10 cellular contexts compared by ENCODE assay signal in the genomic region with DNA sequence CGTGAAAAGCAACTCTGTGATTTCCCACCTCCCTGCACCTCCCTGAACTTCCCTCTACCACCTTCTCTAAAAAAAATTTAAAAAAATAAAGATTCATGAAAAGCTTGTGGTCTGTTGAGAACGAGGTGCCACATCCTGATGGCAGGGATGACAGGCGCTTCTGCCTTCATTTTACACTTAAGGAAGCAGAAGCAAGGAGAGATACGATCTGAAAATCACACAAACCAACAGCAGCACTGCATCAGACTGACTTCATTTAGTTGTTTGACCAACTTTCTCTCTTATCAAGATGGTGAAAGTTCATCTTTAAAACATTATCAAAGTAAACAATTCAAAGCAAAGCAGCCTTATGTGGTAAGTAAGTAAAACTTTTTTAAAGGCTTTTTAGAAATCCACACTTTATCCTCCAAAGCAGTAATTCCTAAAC. TPM values are rescaled to one million over a fixed set of nuclear protein-coding genes. Genes with fewer than 3 reads are reported as not detected.
DNase-seq lines count a peak whose midpoint lies in the region; ATAC-seq and TF ChIP-seq lines count a peak whose summit lies in the region.
"Had no signal": no experiment of that assay in that cellular context is flagged by ENCODE, and none has a peak within 500 bp of the region (broad histone marks: within the 10 kb centered on the region; RNA-seq: fewer than 3 reads in every experiment).

No MANE protein-coding gene starts in this region.

- TF ChIP-seq CTCF in CD8-positive, alpha-beta T cell (IDR thresholded peaks at IDR 0.05): no peak
- TF ChIP-seq CTCF in lung (IDR thresholded peaks at IDR 0.05; ENCODE audit: control extremely low read depth, extremely low read depth): no peak

- peaks cover 43% of the 10 kb centered on the region for H3K4me1 Mint-ChIP-seq in CD8-positive, alpha-beta T cell (ENCODE audit: low read depth)
- H3K4me1 Mint-ChIP-seq in activated CD4-positive, alpha-beta memory T cell treated with anti-CD3 and anti-CD28 coated beads for 36 hours (ENCODE audit: low read depth): peaks cover 53% of the 10 kb centered on the region

- WGBS in lung, 2 donors: 14 to 37% methylated on average over 4 of the region's 4 CpGs

- POLR2A ChIA-PET in CD8-positive, alpha-beta T cell (lab: Charles Lee): interaction anchor here (1.0 kb wide), 1 partner anchor 15 kb away, joined by 3 read pairs; no protein-coding TSS in a partner anchor
- POLR2A ChIA-PET in activated CD4-positive, alpha-beta memory T cell treated with anti-CD3 and anti-CD28 coated beads for 36 hours (lab: Charles Lee): interaction anchor here (0.7 to 1.8 kb wide), 2 partner anchors 12 to 15 kb away, joined by 3 to 6 read pairs; no protein-coding TSS in a partner anchor

- no peak overlapping the region for H3K4me3 ChIP-seq in CD8-positive, alpha-beta T cell (ENCODE audit: low read depth, low read length)
- no peak overlapping the region for H3K4me3 ChIP-seq in lung

- peak in 2 of 7 experiments; percentile 26 to 55 for DNase-seq in CD8-positive, alpha-beta T cell
- peak; percentile 59 for DNase-seq in activated CD4-positive, alpha-beta memory T cell treated with anti-CD3 and anti-CD28 coated beads for 36 hours
- DNase-seq in lung (ENCODE audit: low spot score): no peak
- no peak for DNase-seq in posterior vena cava (ENCODE audit: low spot score)
- no peak for DNase-seq in NK-92 (lab: John Stamatoyannopoulos, UW; ENCODE audit: unreplicated experiment)
- DNase-seq: DMS153, NCI-H2081 treated with DMSO at 0.1 percent for 48 hours had no signal

- H3K9me3 ChIP-seq in CD8-positive, alpha-beta T cell (ENCODE audit: low read length): no peaks in the 10 kb centered on the region
- peaks cover 0 to 5% of the 10 kb centered on the region in 2 donors for H3K9me3 ChIP-seq in lung (ENCODE audit: control insufficient read depth in 2 of 2, insufficient read depth in 1 of 2, low read length in 1 of 2)

- intact Hi-C loops in CD8-positive, alpha-beta T cell (cut with DNase I, micrococcal nuclease): no loop called here
- intact Hi-C loops in activated CD4-positive, alpha-beta memory T cell treated with anti-CD3 and anti-CD28 coated beads for 36 hours (cut with micrococcal nuclease): loop anchor here (1.0 kb wide), 1 partner anchor 12 kb away; no protein-coding TSS in a partner anchor
- intact Hi-C loops in posterior vena cava (cut with DNase I): no loop called here

- ATAC-seq in CD8-positive, alpha-beta T cell: peak; percentile 89
- peak; percentile 65 for ATAC-seq in HG03103 (IDR thresholded peaks at IDR 0.05; ENCODE audit: low read depth, unreplicated experiment)
- peak; percentile 42 for ATAC-seq in lung (ENCODE audit: insufficient read depth, low FRiP score)
- no peak for ATAC-seq in HG03469 (IDR thresholded peaks at IDR 0.05; ENCODE audit: unreplicated experiment)
- ATAC-seq in GM21447 (IDR thresholded peaks at IDR 0.05; ENCODE audit: unreplicated experiment): no peak

- peaks cover 11% of the 10 kb centered on the region for H3K36me3 Mint-ChIP-seq in CD8-positive, alpha-beta T cell
- peaks cover 10% of the 10 kb centered on the region for H3K36me3 Mint-ChIP-seq in activated CD4-positive, alpha-beta memory T cell treated with anti-CD3 and anti-CD28 coated beads for 36 hours

- H3K9me3 Mint-ChIP-seq in CD8-positive, alpha-beta T cell: no peaks in the 10 kb centered on the region
- peaks cover 5% of the 10 kb centered on the region for H3K9me3 Mint-ChIP-seq in activated CD4-positive, alpha-beta memory T cell treated with anti-CD3 and anti-CD28 coated beads for 36 hours

- peaks cover 14% of the 10 kb centered on the region for H3K4me1 ChIP-seq in CD8-positive, alpha-beta T cell (ENCODE audit: insufficient read depth, low read length)
- peaks cover 11 to 21% of the 10 kb centered on the region in 2 donors for H3K4me1 ChIP-seq in lung (ENCODE audit: control insufficient read depth in 2 of 2, insufficient read depth in 2 of 2, low read length in 2 of 2)

- no peaks in the 10 kb centered on the region for H3K27me3 ChIP-seq in CD8-positive, alpha-beta T cell (ENCODE audit: insufficient read depth, low read length)
- H3K27me3 ChIP-seq in lung (ENCODE audit: control insufficient read depth, insufficient read depth): no peaks in the 10 kb centered on the region

- H3K36me3 ChIP-seq in CD8-positive, alpha-beta T cell (ENCODE audit: insufficient read depth, low read length): no peaks in the 10 kb centered on the region
- H3K36me3 ChIP-seq in lung (ENCODE audit: control insufficient read depth in 2 of 2, insufficient read depth in 2 of 2, low read length in 2 of 2): no peaks in the 10 kb centered on the region

- H3K27ac Mint-ChIP-seq in CD8-positive, alpha-beta T cell: peak overlapping the region; percentile 64
- H3K27ac Mint-ChIP-seq in activated CD4-positive, alpha-beta memory T cell treated with anti-CD3 and anti-CD28 coated beads for 36 hours: peak overlapping the region; percentile 57

- peak overlapping the region; percentile 50 for H3K4me3 Mint-ChIP-seq in CD8-positive, alpha-beta T cell
- peak overlapping the region; percentile 43 for H3K4me3 Mint-ChIP-seq in activated CD4-positive, alpha-beta memory T cell treated with anti-CD3 and anti-CD28 coated beads for 36 hours

- no peaks in the 10 kb centered on the region for H3K27me3 Mint-ChIP-seq in CD8-positive, alpha-beta T cell (ENCODE audit: low read depth)
- H3K27me3 Mint-ChIP-seq in activated CD4-positive, alpha-beta memory T cell treated with anti-CD3 and anti-CD28 coated beads for 36 hours: no peaks in the 10 kb centered on the region

- CTCF ChIA-PET in CD8-positive, alpha-beta T cell (lab: Charles Lee): no interaction called here
- CTCF ChIA-PET in activated CD4-positive, alpha-beta memory T cell treated with anti-CD3 and anti-CD28 coated beads for 36 hours (lab: Charles Lee): interaction anchor here (1.1 kb wide), 1 partner anchor 11 kb away, joined by 3 read pairs; no protein-coding TSS in a partner anchor

- no peak overlapping the region for H3K27ac ChIP-seq in CD8-positive, alpha-beta T cell (ENCODE audit: low read depth, low read length)
- no peak overlapping the region for H3K27ac ChIP-seq in lung (ENCODE audit: low read depth in 1 of 2, low read length in 1 of 2)

RNA-seq across cellular contexts. Expression of gene WDFY1, which starts 15.5 kb away (rescaled TPM):
- total RNA-seq in CD8-positive, alpha-beta T cell: 10 to 100 TPM; 38.6 to 42.6 TPM
- total RNA-seq in activated CD4-positive, alpha-beta memory T cell treated with anti-CD3 and anti-CD28 coated beads for 36 hours: 10 to 100 TPM; 48.7 to 50.1 TPM
- total RNA-seq in lung (10 to 100 TPM; 38.3 to 90.9 TPM), posterior vena cava (10 to 100 TPM; 43.3 to 44.1 TPM)
- polyA plus RNA-seq in lung: 10 to 100 TPM; 14.5 to 23.2 TPM

RNA-seq across cellular contexts. Expression of gene MRPL44, which starts 27.7 kb away (rescaled TPM):
- total RNA-seq in CD8-positive, alpha-beta T cell: 10 to 100 TPM; 41.4 to 41.9 TPM
- total RNA-seq in activated CD4-positive, alpha-beta memory T cell treated with anti-CD3 and anti-CD28 coated beads for 36 hours: 10 to 100 TPM; 39.4 to 41.6 TPM
- 10 to 100 TPM; 20.7 to 22.4 TPM for total RNA-seq in lung
- 10 to 100 TPM; 20.4 to 23.1 TPM for polyA plus RNA-seq in lung
- 10 to 100 TPM; 10.4 to 12.2 TPM for total RNA-seq in posterior vena cava

Comparison
In these comparisons a context has a peak if more than half of its experiments do, and no peak if none do; other contexts are left out.
1. ATAC-seq: peak in CD8-positive, alpha-beta T cell (single experiment), HG03103 (single experiment) and lung (single experiment); none in HG03469 (single experiment) and GM21447 (single experiment).